25 cellular contexts compared by ENCODE assay signal in the genomic region with DNA sequence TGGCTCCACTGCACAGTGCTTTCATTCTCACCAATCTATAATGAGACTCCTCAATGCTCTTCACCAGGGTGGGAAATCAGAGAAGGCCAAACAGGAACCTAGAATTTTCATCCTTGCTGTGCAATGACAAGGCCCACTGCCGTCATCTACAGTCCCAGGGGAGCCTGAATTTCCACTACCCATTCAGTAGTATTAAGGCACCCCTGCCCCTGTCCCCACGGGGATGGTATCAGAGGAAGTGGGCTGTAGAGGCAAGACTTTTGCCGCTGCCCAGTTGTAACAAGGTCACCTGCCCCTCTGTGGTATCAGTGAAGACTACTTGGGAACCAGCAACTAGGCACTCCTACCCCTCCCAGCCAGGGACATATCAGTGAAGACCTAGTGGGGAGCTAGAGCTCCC.
DNase-seq lines count a peak whose midpoint lies in the region; ATAC-seq and TF ChIP-seq lines count a peak whose summit lies in the region.
"Had no signal": no experiment of that assay in that cellular context is flagged by ENCODE, and none has a peak within 500 bp of the region (broad histone marks: within the 10 kb centered on the region; RNA-seq: fewer than 3 reads in every experiment).

No MANE protein-coding gene starts in this region.

- DNase-seq in GM12865 (ENCODE audit: low read depth) (peak; percentile 40), sciatic nerve (ENCODE audit: low spot score) (peak; percentile 19), lower lobe of right lung (no peak), endodermal cell (no peak), immature natural killer cell (no peak), NK-92 (lab: John Stamatoyannopoulos, UW; ENCODE audit: unreplicated experiment) (no peak)
- DNase-seq: activated CD4-positive, alpha-beta T cell treated with anti-CD3 and anti-CD28 coated beads, Interleukin-2, amount 50 U/mL, for 48 hours; activated CD8-positive, alpha-beta memory T cell treated with anti-CD3 and anti-CD28 coated beads, Interleukin-2, amount 50 U/mL, for 4 hours; body of pancreas; cerebellar nuclear complex; H7; heart left ventricle; naive thymus-derived CD8-positive, alpha-beta T cell; NCI-H1092 treated with DMSO at 0.1 percent for 48 hours; NCI-H1930; NCI-H526 treated with DMSO at 0.1 percent for 48 hours; stimulated activated CD4-positive, alpha-beta T cell treated with anti-CD3 and anti-CD28 coated beads, Interleukin-12 subunit alpha, Interleukin-12 subunit beta, amount 100 ng/mL, for 4 hours; stimulated activated naive CD8-positive, alpha-beta T cell treated with anti-CD3 and anti-CD28 coated beads, Interleukin-15, amount 100 ng/mL, for 72 hours; T-helper 9 cell had no signal

- H3K4me1 Mint-ChIP-seq in endodermal cell (no peaks in the 10 kb centered on the region), immature natural killer cell (no peaks in the 10 kb centered on the region)

- no peaks in the 10 kb centered on the region for H3K79me2 ChIP-seq in SU-DHL-6 (ENCODE audit: insufficient read depth, low read length)

- H3K27me3 ChIP-seq in SU-DHL-6 (ENCODE audit: low read length) (no peaks in the 10 kb centered on the region), lower lobe of right lung (ENCODE audit: low read depth) (no peaks in the 10 kb centered on the region), endodermal cell (ENCODE audit: control insufficient read depth, insufficient read depth, low read length, poor library complexity, severe bottlenecking) (peaks cover 7% of the 10 kb centered on the region)
- H3K27me3 ChIP-seq: body of pancreas, ovary, tibial nerve had no signal

- H3K9me3 ChIP-seq in SU-DHL-6 (ENCODE audit: insufficient read depth, low read length): no peaks in the 10 kb centered on the region
- H3K9me3 ChIP-seq in lower lobe of right lung: no peaks in the 10 kb centered on the region
- no peaks in the 10 kb centered on the region for H3K9me3 ChIP-seq in endodermal cell (ENCODE audit: control insufficient read depth, low read length)
- H3K9me3 ChIP-seq: body of pancreas, heart left ventricle, ovary, tibial nerve had no signal

- H3K9ac ChIP-seq in SU-DHL-6 (ENCODE audit: low read length) (no peak overlapping the region), endodermal cell (ENCODE audit: extremely low read depth, low read length, poor library complexity, severe bottlenecking) (no peak overlapping the region)

- H3K4me1 ChIP-seq in lower lobe of right lung (no peaks in the 10 kb centered on the region), endodermal cell (ENCODE audit: control insufficient read depth, insufficient read depth, low read length) (no peaks in the 10 kb centered on the region)
- H3K4me1 ChIP-seq: body of pancreas, heart left ventricle, tibial nerve had no signal

- no peak for TF ChIP-seq CTCF in GM12865 (IDR thresholded peaks at IDR 0.05; ENCODE audit: insufficient read depth, low read depth, low read length, missing control alignments)
- no peak for TF ChIP-seq CTCF in SU-DHL-6 (IDR thresholded peaks at IDR 0.05; ENCODE audit: insufficient read depth, low read length, poor library complexity, severe bottlenecking)
- TF ChIP-seq CTCF in lower lobe of right lung (IDR thresholded peaks at IDR 0.05): no peak
- no peak for TF ChIP-seq CTCF in endodermal cell (conservative IDR thresholded peaks at IDR 0.05)

- H3K36me3 ChIP-seq in SU-DHL-6 (ENCODE audit: low read length): no peaks in the 10 kb centered on the region
- H3K36me3 ChIP-seq in lower lobe of right lung: no peaks in the 10 kb centered on the region
- no peaks in the 10 kb centered on the region for H3K36me3 ChIP-seq in endodermal cell (ENCODE audit: control insufficient read depth, insufficient read depth, low read length)
- H3K36me3 ChIP-seq: heart left ventricle, ovary, tibial nerve had no signal

- H3K27me3 Mint-ChIP-seq in endodermal cell (ENCODE audit: insufficient read depth): peaks cover 18% of the 10 kb centered on the region
- H3K27me3 Mint-ChIP-seq in immature natural killer cell (ENCODE audit: low read depth in 3 of 3): peaks cover 0 to 10% (median 9%) of the 10 kb centered on the region in 3 donors
- H3K27me3 Mint-ChIP-seq: CD4-positive, alpha-beta T cell had no signal

- H3K4me3 ChIP-seq in GM12865 (ENCODE audit: low read depth, low read length): no peak overlapping the region
- no peak overlapping the region for H3K4me3 ChIP-seq in SU-DHL-6 (ENCODE audit: insufficient read depth, low read length, poor library complexity, severe bottlenecking)
- no peak overlapping the region for H3K4me3 ChIP-seq in lower lobe of right lung
- H3K4me3 ChIP-seq in endodermal cell (ENCODE audit: low read length): no peak overlapping the region
- H3K4me3 ChIP-seq: body of pancreas, heart left ventricle, ovary, tibial nerve had no signal

- no peak overlapping the region for H2AFZ ChIP-seq in SU-DHL-6 (ENCODE audit: low read depth, low read length, severe bottlenecking)

- intact Hi-C loops in sciatic nerve (cut with DNase I): loop anchor here (5.0 kb wide), 1 partner anchor 1049 kb away; no protein-coding TSS in a partner anchor
- intact Hi-C loops in lower lobe of right lung (cut with DNase I): no loop called here

- no peaks in the 10 kb centered on the region for H3K9me2 ChIP-seq in SU-DHL-6 (replicated peaks; ENCODE audit: insufficient read depth, low read length)

- ATAC-seq in GM21825 (IDR thresholded peaks at IDR 0.05; ENCODE audit: unreplicated experiment) (peak; percentile 50), sciatic nerve (no peak), lower lobe of right lung (no peak)
- ATAC-seq: body of pancreas; heart left ventricle; naive thymus-derived CD8-positive, alpha-beta T cell; stimulated activated naive CD8-positive, alpha-beta T cell treated with anti-CD3 and anti-CD28 coated beads, Interleukin-15, amount 100 ng/mL, for 72 hours had no signal

- H3K27ac ChIP-seq in SU-DHL-6 (ENCODE audit: low read depth, low read length) (no peak overlapping the region), lower lobe of right lung (no peak overlapping the region), endodermal cell (ENCODE audit: low read depth, low read length) (no peak overlapping the region)
- H3K27ac ChIP-seq: body of pancreas, heart left ventricle, ovary, tibial nerve had no signal

- H3K9me3 Mint-ChIP-seq in endodermal cell (no peaks in the 10 kb centered on the region), immature natural killer cell (no peaks in the 10 kb centered on the region)
- H3K9me3 Mint-ChIP-seq: activated T-helper 2 cell treated with anti-CD3 and anti-CD28 coated beads, Interferon-gamma antibody, Interleukin-2, Interleukin-4, amounts not matched to agents 10 μg/mL and 5 μg/mL and 100 μg/mL, durations not matched to agents 14 hours and 24 hours and 36 hours; CD4-positive, alpha-beta T cell; naive thymus-derived CD8-positive, alpha-beta T cell; stimulated activated naive CD8-positive, alpha-beta T cell treated with anti-CD3 and anti-CD28 coated beads, Interleukin-15, amount 100 ng/mL, for 72 hours had no signal

- no peaks in the 10 kb centered on the region for H4K20me1 ChIP-seq in SU-DHL-6 (ENCODE audit: low read depth, low read length)

- peak overlapping the region; percentile 10 for H3K4me2 ChIP-seq in SU-DHL-6 (ENCODE audit: low read depth, low read length, poor library complexity, severe bottlenecking)

- WGBS in endodermal cell (ENCODE audit: insufficient coverage in 1 of 2, insufficient read length in 1 of 2), 2 experiments: 91% methylated on average over 3 of the region's 3 CpGs; no CpG with 5 or more reads in 1 of the 2 experiments

- no peak overlapping the region for H3K27ac Mint-ChIP-seq in endodermal cell
- no peak overlapping the region for H3K27ac Mint-ChIP-seq in immature natural killer cell
- H3K27ac Mint-ChIP-seq: activated T-helper 2 cell treated with anti-CD3 and anti-CD28 coated beads, Interferon-gamma antibody, Interleukin-2, Interleukin-4, amounts not matched to agents 10 μg/mL and 5 μg/mL and 100 μg/mL, durations not matched to agents 14 hours and 24 hours and 36 hours; CD4-positive, alpha-beta T cell; stimulated activated naive CD8-positive, alpha-beta T cell treated with anti-CD3 and anti-CD28 coated beads, Interleukin-15, amount 100 ng/mL, for 72 hours had no signal

- H3K4me3 Mint-ChIP-seq in endodermal cell (no peak overlapping the region), immature natural killer cell (no peak overlapping the region)
- H3K4me3 Mint-ChIP-seq: CD4-positive, alpha-beta T cell; naive thymus-derived CD8-positive, alpha-beta T cell; stimulated activated naive CD8-positive, alpha-beta T cell treated with anti-CD3 and anti-CD28 coated beads, Interleukin-15, amount 100 ng/mL, for 72 hours had no signal

- H3K36me3 Mint-ChIP-seq in endodermal cell (ENCODE audit: low read depth): no peaks in the 10 kb centered on the region
- H3K36me3 Mint-ChIP-seq in immature natural killer cell: no peaks in the 10 kb centered on the region
- H3K36me3 Mint-ChIP-seq: naive thymus-derived CD8-positive, alpha-beta T cell had no signal

- no peaks in the 10 kb centered on the region for H3F3A ChIP-seq in SU-DHL-6 (ENCODE audit: insufficient read depth)

Comparison
In these comparisons a context has a peak if more than half of its experiments do, and no peak if none do; other contexts are left out.
1. DNase-seq: peak in GM12865 (single experiment) and sciatic nerve (single experiment); none in lower lobe of right lung (single experiment), endodermal cell (single experiment), immature natural killer cell (0 of 3) and NK-92 (single experiment).